ENCODE assay signal across 19 cellular contexts in the genomic region with DNA sequence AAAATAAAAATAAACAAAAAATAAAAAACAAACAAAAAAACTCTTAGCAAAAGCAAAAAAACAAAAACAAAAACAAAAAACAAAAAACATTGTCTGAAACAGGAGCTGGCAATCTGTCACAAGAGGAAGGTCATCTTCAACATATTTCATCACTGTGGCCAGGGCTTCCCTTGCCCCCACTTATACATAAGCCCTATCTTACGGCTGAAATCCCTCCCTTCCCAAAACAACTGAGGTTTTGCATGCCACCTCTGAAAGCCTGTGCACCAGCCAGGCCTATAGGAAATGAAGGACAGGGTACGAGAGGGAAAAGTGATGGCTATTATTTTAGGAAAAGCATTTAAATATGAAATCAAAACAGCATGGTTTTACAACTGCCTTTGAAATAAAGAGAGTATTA.
"Had no signal": no experiment of that assay in that cellular context is flagged by ENCODE, and none has a peak within 500 bp of the region (broad histone marks: within the 10 kb centered on the region; RNA-seq: fewer than 3 reads in every experiment).

No MANE protein-coding gene starts in this region.

- H3K36me3 ChIP-seq: colonic mucosa, sigmoid colon had no signal

- ATAC-seq: foreskin keratinocyte, left cardiac atrium had no signal

- H3K27ac Mint-ChIP-seq: nephron progenitor cell had no signal

- H3K4me3 ChIP-seq: colonic mucosa, left ventricle myocardium inferior, lower lobe of right lung, sigmoid colon, skin epidermis had no signal

- H3K4me3 Mint-ChIP-seq: endodermal cell, immature natural killer cell, nephron progenitor cell had no signal

- FAIRE-seq: endothelial cell of umbilical vein, keratinocyte, urothelium cell line had no signal

- H3K27me3 ChIP-seq: colonic mucosa, foreskin keratinocyte, sigmoid colon had no signal

- DNase-seq: colonic mucosa; effector CD4-positive, alpha-beta T cell; endodermal cell; erythroblast; foreskin keratinocyte; immature natural killer cell; left cardiac atrium; left ventricle myocardium inferior; lower lobe of right lung; mesenchymal stem cell; naive B cell; nephron progenitor cell; sigmoid colon; stimulated activated naive CD4-positive, alpha-beta T cell; trophoblast cell had no signal

- H3K27me3 Mint-ChIP-seq: naive B cell had no signal

- H3K9me3 Mint-ChIP-seq: endodermal cell, immature natural killer cell, naive B cell had no signal

- H3K9me3 ChIP-seq: colonic mucosa, left ventricle myocardium inferior, lower lobe of right lung, sigmoid colon had no signal

- H3K27ac ChIP-seq: colonic mucosa, foreskin keratinocyte, left ventricle myocardium inferior, sigmoid colon, skin epidermis had no signal
